ENCODE assay signal across 7 cellular contexts in the genomic region with DNA sequence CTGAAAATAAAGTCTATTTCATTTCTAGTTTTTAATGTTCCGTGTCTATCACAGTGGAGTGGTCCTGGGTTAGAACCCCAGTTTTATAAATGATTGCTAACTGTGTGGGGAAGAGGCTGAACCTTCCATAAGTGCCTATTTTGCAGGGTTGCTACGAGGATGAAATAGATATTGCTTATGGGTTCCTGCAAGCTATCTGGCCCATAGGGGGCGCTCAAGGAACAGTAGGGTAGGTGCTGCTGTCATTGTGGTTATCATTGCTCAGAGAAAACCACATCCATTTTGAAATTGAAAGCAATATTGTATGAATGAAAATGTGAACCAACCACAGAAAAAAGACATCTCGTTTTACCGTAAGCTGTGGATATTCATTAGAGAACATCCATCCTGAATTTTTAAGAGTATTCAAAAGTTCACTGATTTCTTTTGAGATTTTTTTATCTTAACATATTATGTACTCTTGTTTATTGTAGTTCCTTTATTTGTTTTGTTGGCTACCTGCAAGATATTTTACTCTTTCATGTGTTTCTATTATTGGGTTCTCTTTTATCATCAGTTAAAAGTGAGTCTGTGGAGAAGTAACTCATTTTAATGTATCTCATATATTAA.
DNase-seq lines count a peak whose midpoint lies in the region; ATAC-seq and TF ChIP-seq lines count a peak whose summit lies in the region.

No MANE protein-coding gene starts in this region.

- 25% methylated on average over 5 of the region's 5 CpGs for WGBS in smooth muscle cell (ENCODE audit: low lambda C conversion rate)

- no peak overlapping the region for H2AFZ ChIP-seq in smooth muscle cell (ENCODE audit: low read depth)

- peak; percentile 3 to 80 for TF ChIP-seq CTCF in right atrium auricular region (IDR thresholded peaks at IDR 0.05)
- TF ChIP-seq CTCF in smooth muscle cell (IDR thresholded peaks at IDR 0.05; ENCODE audit: borderline replicate concordance, insufficient read depth, poor library complexity, severe bottlenecking) = peak; percentile 88

- ATAC-seq in GM18502 (IDR thresholded peaks at IDR 0.05; ENCODE audit: poor library complexity, unreplicated experiment) (peak; percentile 98), HG02763 (IDR thresholded peaks at IDR 0.05; ENCODE audit: unreplicated experiment) (peak; percentile 88)

- no peaks in the 10 kb centered on the region for H3K79me2 ChIP-seq in smooth muscle cell (ENCODE audit: low read depth)

- H3K9ac ChIP-seq in adipocyte (ENCODE audit: low read length) (no peak overlapping the region), smooth muscle cell (ENCODE audit: low read depth) (no peak overlapping the region)

- H3K4me3 ChIP-seq in adipocyte (ENCODE audit: low read length) = no peak overlapping the region
- no peak overlapping the region for H3K4me3 ChIP-seq in right atrium auricular region
- no peak overlapping the region for H3K4me3 ChIP-seq in smooth muscle cell

- H3K36me3 ChIP-seq in adipocyte (ENCODE audit: control insufficient read depth, insufficient read depth, low read length, severe bottlenecking) (no peaks in the 10 kb centered on the region), right atrium auricular region (no peaks in the 10 kb centered on the region), smooth muscle cell (ENCODE audit: low read depth) (no peaks in the 10 kb centered on the region)

- H3K27ac ChIP-seq in right atrium auricular region (no peak overlapping the region), smooth muscle cell (ENCODE audit: low read depth) (no peak overlapping the region)

- H3K4me1 ChIP-seq in adipocyte (ENCODE audit: control insufficient read depth, insufficient read depth, low read length) (no peaks in the 10 kb centered on the region), right atrium auricular region (no peaks in the 10 kb centered on the region), smooth muscle cell (ENCODE audit: low read depth) (no peaks in the 10 kb centered on the region)

- no peaks in the 10 kb centered on the region for H3F3A ChIP-seq in smooth muscle cell (ENCODE audit: low read depth)

- H3K9me3 ChIP-seq in adipocyte (ENCODE audit: control insufficient read depth, low read length) = no peaks in the 10 kb centered on the region
- no peaks in the 10 kb centered on the region for H3K9me3 ChIP-seq in right atrium auricular region
- H3K9me3 ChIP-seq in smooth muscle cell (replicated peaks; ENCODE audit: low read depth) = no peaks in the 10 kb centered on the region

- peaks cover 16% of the 10 kb centered on the region for H3K27me3 ChIP-seq in adipocyte (replicated peaks; ENCODE audit: control insufficient read depth, insufficient read depth, low read length)
- H3K27me3 ChIP-seq in right atrium auricular region = no peaks in the 10 kb centered on the region
- no peaks in the 10 kb centered on the region for H3K27me3 ChIP-seq in smooth muscle cell (ENCODE audit: low read depth)

- DNase-seq in NCI-H1105 (lab: John Stamatoyannopoulos, UW) = peak; percentile 66
- peak; percentile 28 to 57 for DNase-seq in SW 1271 (lab: John Stamatoyannopoulos, UW)
- DNase-seq in adipocyte (ENCODE audit: low read depth) = peak; percentile 85
- DNase-seq in right atrium auricular region (ENCODE audit: low spot score) = peak; percentile 84
- peak; percentile 22 for DNase-seq in smooth muscle cell (lab: John Stamatoyannopoulos, UW; ENCODE audit: unreplicated experiment)

- no peaks in the 10 kb centered on the region for H4K20me1 ChIP-seq in smooth muscle cell (ENCODE audit: low read depth)

- H3K4me2 ChIP-seq in smooth muscle cell = no peak overlapping the region

Comparison
In these comparisons a context has a peak if more than half of its experiments do, and no peak if none do; other contexts are left out.
1. DNase-seq: peak in every context shown above with its lines; median percentile 85 in adipocyte; 84 in right atrium auricular region; 66 in NCI-H1105; 42 in SW 1271; 22 in smooth muscle cell.